ENCODE assay signal across 9 cellular contexts in the genomic region with DNA sequence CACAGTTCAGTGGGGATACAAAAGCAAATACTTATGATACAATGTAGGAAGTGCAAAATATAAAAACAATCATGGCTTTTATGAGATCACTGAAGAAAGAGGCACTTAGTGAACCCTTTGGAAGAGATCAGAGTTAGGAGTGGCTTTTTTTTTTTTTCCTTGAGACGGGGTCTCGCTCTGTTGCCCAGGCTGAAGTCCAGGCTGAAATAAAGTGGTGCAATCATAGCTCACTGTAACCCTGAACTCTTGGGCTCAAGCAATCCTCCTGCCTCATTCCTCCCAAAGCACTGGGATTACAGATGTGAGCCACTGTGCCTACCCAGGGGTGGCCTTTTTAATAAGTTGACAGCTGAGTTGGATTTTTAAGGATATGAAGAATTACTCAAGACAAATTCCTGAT.
"Had no signal": no experiment of that assay in that cellular context is flagged by ENCODE, and none has a peak within 500 bp of the region (broad histone marks: within the 10 kb centered on the region; RNA-seq: fewer than 3 reads in every experiment).

No MANE protein-coding gene starts in this region.

- DNase-seq: H9, HCEC 1CT, IMR-90, KG1 had no signal

- H2AFZ ChIP-seq: GM23338 had no signal

- H3K4me2 ChIP-seq: GM23338 had no signal

- H3K4me3 Mint-ChIP-seq: GM23338, H9 had no signal

- H3K9me3 Mint-ChIP-seq: GM23338, H9 had no signal

- H3K4me3 ChIP-seq: GM23338, K562 had no signal

- FAIRE-seq: H1, H54, K562 had no signal

- H3K27ac ChIP-seq: HL-60 had no signal

- H3K27ac Mint-ChIP-seq: GM23338, H9 had no signal

- ATAC-seq: GM23338, K562 had no signal
